In genomic region chr20:38854654-38855066, GRCh38 we compare ENCODE assay signal across 1 cellular context.
TF ChIP-seq lines count a peak whose summit lies in the region.

No MANE protein-coding gene starts in this region.

TF ChIP-seq in K562, 482 proteins besides CTCF, POLR2A, EP300 and RAD21 (continued from another document and continues in another):
- TF ChIP-seq, protein P1, sequence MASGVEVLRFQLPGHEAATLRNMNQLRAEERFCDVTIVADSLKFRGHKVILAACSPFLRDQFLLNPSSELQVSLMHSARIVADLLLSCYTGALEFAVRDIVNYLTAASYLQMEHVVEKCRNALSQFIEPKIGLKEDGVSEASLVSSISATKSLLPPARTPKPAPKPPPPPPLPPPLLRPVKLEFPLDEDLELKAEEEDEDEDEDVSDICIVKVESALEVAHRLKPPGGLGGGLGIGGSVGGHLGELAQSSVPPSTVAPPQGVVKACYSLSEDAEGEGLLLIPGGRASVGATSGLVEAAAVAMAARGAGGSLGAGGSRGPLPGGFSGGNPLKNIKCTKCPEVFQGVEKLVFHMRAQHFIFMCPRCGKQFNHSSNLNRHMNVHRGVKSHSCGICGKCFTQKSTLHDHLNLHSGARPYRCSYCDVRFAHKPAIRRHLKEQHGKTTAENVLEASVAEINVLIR (CRISPR knock-in tag; IDR thresholded peaks at IDR 0.05), result peak; percentile 22; the same call in 1 of the 2 replicates
- TF ChIP-seq ZNF778 (CRISPR knock-in tag; IDR thresholded peaks at IDR 0.05), result no peak
- no peak for TF ChIP-seq GATAD2B (IDR thresholded peaks at IDR 0.05; ENCODE audit: borderline replicate concordance)
- TF ChIP-seq ZBTB7A (IDR thresholded peaks at IDR 0.05; ENCODE audit: borderline replicate concordance, control insufficient read depth, low read depth, low read length), result no peak
- TF ChIP-seq ZNF696 (CRISPR knock-in tag; conservative IDR thresholded peaks at IDR 0.05), result no peak
- TF ChIP-seq PRDM10 (IDR thresholded peaks at IDR 0.05; ENCODE audit: partially characterized antibody), result peak; percentile 21
- peak; percentile 91 for TF ChIP-seq ZNF766 (CRISPR knock-in tag; conservative IDR thresholded peaks at IDR 0.05)
- TF ChIP-seq REST (CRISPR knock-in tag; IDR thresholded peaks at IDR 0.05; ENCODE audit: low read depth), result no peak
- TF ChIP-seq ZNF507 (tag; conservative IDR thresholded peaks at IDR 0.05), result no peak
- no peak for TF ChIP-seq NR1H2 (CRISPR knock-in tag; IDR thresholded peaks at IDR 0.05)
- no peak for TF ChIP-seq ZBTB1 (CRISPR knock-in tag; IDR thresholded peaks at IDR 0.05; ENCODE audit: borderline replicate concordance, low read depth)
- TF ChIP-seq EGR1 (conservative IDR thresholded peaks at IDR 0.05), result no peak
- 0 out of 2 replicates have a peak, but pooled peaks have one; percentile 33 for TF ChIP-seq ZEB2 (IDR thresholded peaks at IDR 0.05)
- no peak for TF ChIP-seq ZNF224 (CRISPR knock-in tag; IDR thresholded peaks at IDR 0.05)
- TF ChIP-seq, protein P2, sequence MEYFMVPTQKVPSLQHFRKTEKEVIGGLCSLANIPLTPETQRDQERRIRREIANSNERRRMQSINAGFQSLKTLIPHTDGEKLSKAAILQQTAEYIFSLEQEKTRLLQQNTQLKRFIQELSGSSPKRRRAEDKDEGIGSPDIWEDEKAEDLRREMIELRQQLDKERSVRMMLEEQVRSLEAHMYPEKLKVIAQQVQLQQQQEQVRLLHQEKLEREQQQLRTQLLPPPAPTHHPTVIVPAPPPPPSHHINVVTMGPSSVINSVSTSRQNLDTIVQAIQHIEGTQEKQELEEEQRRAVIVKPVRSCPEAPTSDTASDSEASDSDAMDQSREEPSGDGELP (CRISPR knock-in tag; IDR thresholded peaks at IDR 0.05; ENCODE audit: borderline replicate concordance), result no peak
- TF ChIP-seq, protein P3, sequence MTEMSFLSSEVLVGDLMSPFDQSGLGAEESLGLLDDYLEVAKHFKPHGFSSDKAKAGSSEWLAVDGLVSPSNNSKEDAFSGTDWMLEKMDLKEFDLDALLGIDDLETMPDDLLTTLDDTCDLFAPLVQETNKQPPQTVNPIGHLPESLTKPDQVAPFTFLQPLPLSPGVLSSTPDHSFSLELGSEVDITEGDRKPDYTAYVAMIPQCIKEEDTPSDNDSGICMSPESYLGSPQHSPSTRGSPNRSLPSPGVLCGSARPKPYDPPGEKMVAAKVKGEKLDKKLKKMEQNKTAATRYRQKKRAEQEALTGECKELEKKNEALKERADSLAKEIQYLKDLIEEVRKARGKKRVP (CRISPR knock-in tag; IDR thresholded peaks at IDR 0.05), result peak; percentile 75
- no peak for TF ChIP-seq XRCC4 (IDR thresholded peaks at IDR 0.05; ENCODE audit: extremely low read depth, insufficient read depth, insufficient read length)
- TF ChIP-seq, protein P4, sequence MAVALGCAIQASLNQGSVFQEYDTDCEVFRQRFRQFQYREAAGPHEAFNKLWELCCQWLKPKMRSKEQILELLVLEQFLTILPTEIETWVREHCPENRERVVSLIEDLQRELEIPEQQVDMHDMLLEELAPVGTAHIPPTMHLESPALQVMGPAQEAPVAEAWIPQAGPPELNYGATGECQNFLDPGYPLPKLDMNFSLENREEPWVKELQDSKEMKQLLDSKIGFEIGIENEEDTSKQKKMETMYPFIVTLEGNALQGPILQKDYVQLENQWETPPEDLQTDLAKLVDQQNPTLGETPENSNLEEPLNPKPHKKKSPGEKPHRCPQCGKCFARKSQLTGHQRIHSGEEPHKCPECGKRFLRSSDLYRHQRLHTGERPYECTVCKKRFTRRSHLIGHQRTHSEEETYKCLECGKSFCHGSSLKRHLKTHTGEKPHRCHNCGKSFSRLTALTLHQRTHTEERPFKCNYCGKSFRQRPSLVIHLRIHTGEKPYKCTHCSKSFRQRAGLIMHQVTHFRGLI (CRISPR knock-in tag; IDR thresholded peaks at IDR 0.05), result peak; percentile 86
- TF ChIP-seq, protein P5, sequence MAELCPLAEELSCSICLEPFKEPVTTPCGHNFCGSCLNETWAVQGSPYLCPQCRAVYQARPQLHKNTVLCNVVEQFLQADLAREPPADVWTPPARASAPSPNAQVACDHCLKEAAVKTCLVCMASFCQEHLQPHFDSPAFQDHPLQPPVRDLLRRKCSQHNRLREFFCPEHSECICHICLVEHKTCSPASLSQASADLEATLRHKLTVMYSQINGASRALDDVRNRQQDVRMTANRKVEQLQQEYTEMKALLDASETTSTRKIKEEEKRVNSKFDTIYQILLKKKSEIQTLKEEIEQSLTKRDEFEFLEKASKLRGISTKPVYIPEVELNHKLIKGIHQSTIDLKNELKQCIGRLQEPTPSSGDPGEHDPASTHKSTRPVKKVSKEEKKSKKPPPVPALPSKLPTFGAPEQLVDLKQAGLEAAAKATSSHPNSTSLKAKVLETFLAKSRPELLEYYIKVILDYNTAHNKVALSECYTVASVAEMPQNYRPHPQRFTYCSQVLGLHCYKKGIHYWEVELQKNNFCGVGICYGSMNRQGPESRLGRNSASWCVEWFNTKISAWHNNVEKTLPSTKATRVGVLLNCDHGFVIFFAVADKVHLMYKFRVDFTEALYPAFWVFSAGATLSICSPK (IDR thresholded peaks at IDR 0.05; ENCODE audit: borderline replicate concordance), result no peak
- TF ChIP-seq FUS (optimal IDR thresholded peaks at IDR 0.05; ENCODE audit: low read depth, low read length), result no peak
- peak; percentile 56; the same call in 1 of the 2 replicates for TF ChIP-seq L3MBTL2 (IDR thresholded peaks at IDR 0.05)
- no peak for TF ChIP-seq MYBL2 (IDR thresholded peaks at IDR 0.05; ENCODE audit: low read depth)
- no peak for TF ChIP-seq MYBL2 (CRISPR knock-in tag; IDR thresholded peaks at IDR 0.05; ENCODE audit: borderline replicate concordance)
- no peak for TF ChIP-seq SPI1 (IDR thresholded peaks at IDR 0.05; ENCODE audit: borderline replicate concordance, low read depth, low read length)
- TF ChIP-seq RHOXF2B (CRISPR knock-in tag; conservative IDR thresholded peaks at IDR 0.05), result no peak
- TF ChIP-seq CBX5 (IDR thresholded peaks at IDR 0.05; ENCODE audit: borderline replicate concordance, low read depth), result no peak
- TF ChIP-seq TOE1 (IDR thresholded peaks at IDR 0.05; ENCODE audit: borderline replicate concordance), result peak; percentile 37; the same call in 1 of the 2 replicates
- TF ChIP-seq TOE1 (CRISPR knock-in tag; IDR thresholded peaks at IDR 0.05; ENCODE audit: borderline replicate concordance, low read depth), result no peak
- no peak for TF ChIP-seq NONO (IDR thresholded peaks at IDR 0.05; ENCODE audit: low read depth in 2 of 2, low read length in 1 of 2)
- TF ChIP-seq MTF1 (CRISPR knock-in tag; IDR thresholded peaks at IDR 0.05; ENCODE audit: borderline replicate concordance), result no peak
- no peak for TF ChIP-seq BRD9 (IDR thresholded peaks at IDR 0.05; ENCODE audit: low read depth, partially characterized antibody)
